13 cellular contexts compared by ENCODE assay signal in genomic region chr6:73180076-73180717, GRCh38. TPM values are rescaled to one million over a fixed set of nuclear protein-coding genes. Genes with fewer than 3 reads are reported as not detected.
A peak's percentile ranks its signal among the peaks of the same experiment; 100 is the strongest.
DNase-seq lines count a peak whose midpoint lies in the region; ATAC-seq, FAIRE-seq and TF ChIP-seq lines count a peak whose summit lies in the region.
"Had no signal": no experiment of that assay in that cellular context is flagged by ENCODE, and none has a peak within 500 bp of the region (broad histone marks: within the 10 kb centered on the region; RNA-seq: fewer than 3 reads in every experiment).

No MANE protein-coding gene starts in this region.

- no peak for TF ChIP-seq EP300 in A549 (IDR thresholded peaks at IDR 0.05)

- no peaks in the 10 kb centered on the region for H3K9me3 Mint-ChIP-seq in CD14-positive monocyte
- H3K9me3 Mint-ChIP-seq: activated CD4-positive, alpha-beta T cell treated with anti-CD3 and anti-CD28 coated beads, Interleukin-2, amount 10 ng/mL, durations not matched to agents 7 days and 5 days; natural killer cell had no signal

- no peak overlapping the region for H3K4me3 ChIP-seq in A549
- peak overlapping the region; percentile 52 for H3K4me3 ChIP-seq in fibroblast of the aortic adventitia (ENCODE audit: low read depth, low read length)
- H3K4me3 ChIP-seq: uterus had no signal

- DNase-seq in A549 (ENCODE audit: low read depth in 1 of 2, low spot score in 1 of 2) (no peak), H54 (ENCODE audit: insufficient read length, low spot score) (no peak), SK-MEL-5 (ENCODE audit: low read depth, low spot score) (peak; percentile 2), fibroblast of the aortic adventitia (ENCODE audit: low read depth) (no peak), CD14-positive monocyte (ENCODE audit: low spot score) (no peak), NCI-H1417 (lab: John Stamatoyannopoulos, UW) (no peak)
- DNase-seq: activated effector memory CD4-positive, alpha-beta T cell treated with anti-CD3 and anti-CD28 coated beads, Interleukin-2, amount 50 U/mL, for 16 hours; kidney; natural killer cell; uterus had no signal

- TF ChIP-seq CTCF in A549 (IDR thresholded peaks at IDR 0.05) (no peak), fibroblast of the aortic adventitia (IDR thresholded peaks at IDR 0.05; ENCODE audit: insufficient read depth, low read length) (no peak), CD14-positive monocyte (IDR thresholded peaks at IDR 0.05) (no peak)

- peak overlapping the region; percentile 52 for H3K4me2 ChIP-seq in A549

- 0 out of 6 replicates have a peak overlapping the region, but pooled peaks of 1 of the 2 experiments have one; percentile 24 for H3K27ac ChIP-seq in A549
- H3K27ac ChIP-seq: uterus had no signal

- WGBS in A549 (ENCODE audit: missing lambda C conversion rate) = 44% methylated on average over 6 of the region's 6 CpGs

- H3K4me3 Mint-ChIP-seq in CD14-positive monocyte = peak overlapping the region in 1 of 2 donors; percentile 58
- H3K4me3 Mint-ChIP-seq: activated CD4-positive, alpha-beta T cell treated with anti-CD3 and anti-CD28 coated beads, Interleukin-2, amount 10 ng/mL, durations not matched to agents 7 days and 5 days had no signal

- POLR2A ChIA-PET in A549 (lab: Yijun Ruan, JAX) = no interaction called here

- H3K36me3 Mint-ChIP-seq in CD14-positive monocyte = no peaks in the 10 kb centered on the region
- H3K36me3 Mint-ChIP-seq: natural killer cell had no signal

- no peak for TF ChIP-seq POLR2A in A549 (IDR thresholded peaks at IDR 0.05; ENCODE audit: low read length)
- no peak for TF ChIP-seq POLR2A in H54 (IDR thresholded peaks at IDR 0.05; ENCODE audit: low read depth, low read length)

- FAIRE-seq in A549 (lab: Jason Lieb, UNC) = no peak
- peak; percentile 80 for FAIRE-seq in H54 (lab: Jason Lieb, UNC)

- no peak overlapping the region for H3K27ac Mint-ChIP-seq in CD14-positive monocyte
- H3K27ac Mint-ChIP-seq: activated CD4-positive, alpha-beta T cell treated with anti-CD3 and anti-CD28 coated beads, Interleukin-2, amount 10 ng/mL, durations not matched to agents 7 days and 5 days had no signal

- H3K9me3 ChIP-seq in A549 = no peaks in the 10 kb centered on the region
- H3K9me3 ChIP-seq: uterus had no signal

- in situ Hi-C loops in SK-MEL-5 (cut with HindIII; ENCODE audit: low pct_unique_long_range_greater_than_20kb, low sequenced_read_pairs) = no loop called here

- no peak for ATAC-seq in A549
- no peak for ATAC-seq in HG03025 (IDR thresholded peaks at IDR 0.05; ENCODE audit: low FRiP score, unreplicated experiment)
- no peak for ATAC-seq in HG02623 (IDR thresholded peaks at IDR 0.05; ENCODE audit: unreplicated experiment)

- intact Hi-C loops in CD14-positive monocyte (cut with micrococcal nuclease) = no loop called here

- H3K27me3 Mint-ChIP-seq in CD14-positive monocyte (ENCODE audit: low read depth in 3 of 3) = no peaks in the 10 kb centered on the region
- H3K27me3 Mint-ChIP-seq: activated CD4-positive, alpha-beta T cell treated with anti-CD3 and anti-CD28 coated beads, Interleukin-2, amount 10 ng/mL, durations not matched to agents 7 days and 5 days had no signal

- CTCF ChIA-PET in A549 (lab: Yijun Ruan, JAX) = interaction anchor here (0.7 to 1.8 kb wide), 6 partner anchors 8 to 768 kb away, joined by 3 to 16 read pairs (median 3); no protein-coding TSS in a partner anchor

- H3K4me1 Mint-ChIP-seq in CD14-positive monocyte = peaks cover 9% of the 10 kb centered on the region

- H3K4me1 ChIP-seq in A549 = no peaks in the 10 kb centered on the region
- H3K4me1 ChIP-seq: uterus had no signal

- TF ChIP-seq RAD21 in A549 (conservative IDR thresholded peaks at IDR 0.05 in 1 of 2, IDR thresholded peaks at IDR 0.05 in 1 of 2) = no peak

TF ChIP-seq in A549, 52 proteins besides CTCF, POLR2A, EP300 and RAD21:
- peak; percentile 6 for TF ChIP-seq MAFK (IDR thresholded peaks at IDR 0.05; ENCODE audit: partially characterized antibody)
- no peak for TF ChIP-seq HOXA7 (CRISPR knock-in tag; IDR thresholded peaks at IDR 0.05)

RNA-seq across cellular contexts. Expression of gene KHDC1L, which starts 45.1 kb away (rescaled TPM):
- polyA plus RNA-seq in A549 (2011; rRNA removed) (0.49 and 0.93 TPM in 2 replicates), A549 (2017; fragmentation: RNase III; extraction: RNeasy Plus Mini Kit Qiagen cat#74134 plus additional on column Dnase treatment) (0.31 TPM in 1 of 3 replicates, not detected in the others), CD14-positive monocyte (not detected)
- polyA plus RNA-seq in A549 (2012; cell fraction: cytosol; rRNA removed) = 0.48 and 0.62 TPM in 2 replicates
- 2.5 and 4.1 TPM in 2 replicates for polyA plus RNA-seq in A549 (2012; cell fraction: nucleus; rRNA removed)
- 0.63 TPM in 1 of 2 replicates, not detected in the other for polyA minus RNA-seq in A549 (2011; rRNA and poly(A)+ RNA removed)
- not detected in 2 replicates for total RNA-seq in SK-MEL-5 (2014; rRNA removed; shearing (Covaris generic))
- polyA plus RNA-seq in SK-MEL-5 (2015; cell fraction: cytosol; rRNA removed) = not detected in 2 replicates
- not detected in 2 replicates for polyA plus RNA-seq in SK-MEL-5 (2015; cell fraction: nucleus; rRNA removed)
- not detected in 2 replicates for total RNA-seq in fibroblast of the aortic adventitia (ENCODE audit: low replicate concordance)
- total RNA-seq: kidney had no signal
